8 cellular contexts compared by ENCODE assay signal in genomic region chr1:91876040-91876470, GRCh38. TPM values are rescaled to one million over a fixed set of nuclear protein-coding genes. Genes with fewer than 3 reads are reported as not detected.
DNase-seq lines count a peak whose midpoint lies in the region; ATAC-seq and TF ChIP-seq lines count a peak whose summit lies in the region.

No MANE protein-coding gene starts in this region.

- DNase-seq in GM13976 (ENCODE audit: low spot score) (peak; percentile 74), GM20000 (ENCODE audit: low spot score) (peak; percentile 68), endodermal cell (peak; percentile 74), heart right ventricle (no peak), NCI-H774 (lab: John Stamatoyannopoulos, UW) (no peak), left ventricle myocardium superior (no peak)

- H3K4me1 Mint-ChIP-seq in endodermal cell = peaks cover 17% of the 10 kb centered on the region

- H3K4me3 ChIP-seq in endodermal cell (ENCODE audit: low read length) = no peak overlapping the region
- no peak overlapping the region for H3K4me3 ChIP-seq in heart right ventricle

- no peak overlapping the region for H3K9ac ChIP-seq in endodermal cell (ENCODE audit: extremely low read depth, low read length, poor library complexity, severe bottlenecking)

- H3K27me3 Mint-ChIP-seq in endodermal cell (ENCODE audit: insufficient read depth) = peaks cover 67% of the 10 kb centered on the region

- H3K27ac Mint-ChIP-seq in endodermal cell = no peak overlapping the region

- peaks cover 3% of the 10 kb centered on the region for H3K4me1 ChIP-seq in endodermal cell (ENCODE audit: control insufficient read depth, insufficient read depth, low read length)
- H3K4me1 ChIP-seq in heart right ventricle = peaks cover 3 to 62% (median 47%) of the 10 kb centered on the region in 9 donors

- 62 to 66% methylated on average over 4 to 5 of the region's 5 CpGs for WGBS in endodermal cell (ENCODE audit: insufficient coverage in 1 of 2, insufficient read length in 1 of 2), 2 experiments
- 87% methylated on average over 5 of the region's 5 CpGs for whole genome bisulfite sequencing in heart right ventricle, 2 donors

- peak; percentile 91 for ATAC-seq in HG03378 (IDR thresholded peaks at IDR 0.05; ENCODE audit: unreplicated experiment)
- ATAC-seq in heart right ventricle = no peak
- ATAC-seq in left ventricle myocardium superior = no peak
- ATAC-seq in GM21423 (IDR thresholded peaks at IDR 0.05; ENCODE audit: unreplicated experiment) = no peak

- H3K27ac ChIP-seq in endodermal cell (ENCODE audit: low read depth, low read length) = no peak overlapping the region
- H3K27ac ChIP-seq in heart right ventricle = no peak overlapping the region

- H3K9me3 ChIP-seq in endodermal cell (ENCODE audit: control insufficient read depth, low read length) = no peaks in the 10 kb centered on the region
- no peaks in the 10 kb centered on the region for H3K9me3 ChIP-seq in heart right ventricle

- intact Hi-C loops in heart right ventricle (cut with DNase I) = loop anchor here in 1 of 10 donors (5.0 kb wide), 1 partner anchor 44 kb away; no protein-coding TSS in a partner anchor
- intact Hi-C loops in left ventricle myocardium superior (cut with micrococcal nuclease) = no loop called here

- TF ChIP-seq CTCF in GM13976 (IDR thresholded peaks at IDR 0.05; ENCODE audit: borderline replicate concordance, control extremely low read depth, extremely low read depth, insufficient read depth, missing control alignments) (no peak), GM20000 (IDR thresholded peaks at IDR 0.05; ENCODE audit: extremely low read depth, missing control alignments) (no peak), endodermal cell (conservative IDR thresholded peaks at IDR 0.05) (no peak), heart right ventricle (IDR thresholded peaks at IDR 0.05) (no peak)

- H3K36me3 Mint-ChIP-seq in endodermal cell (ENCODE audit: low read depth) = no peaks in the 10 kb centered on the region

- H3K9me3 Mint-ChIP-seq in endodermal cell = no peaks in the 10 kb centered on the region

- H3K27me3 ChIP-seq in endodermal cell (ENCODE audit: control insufficient read depth, insufficient read depth, low read length, poor library complexity, severe bottlenecking) (peaks cover 32% of the 10 kb centered on the region), heart right ventricle (no peaks in the 10 kb centered on the region)

- no peak overlapping the region for H3K4me3 Mint-ChIP-seq in endodermal cell

- in situ Hi-C loops in GM13976 (cut with MboI; ENCODE audit: low sequenced_read_pairs, unreplicated experiment) = no loop called here

- H3K36me3 ChIP-seq in endodermal cell (ENCODE audit: control insufficient read depth, insufficient read depth, low read length) (no peaks in the 10 kb centered on the region), heart right ventricle (no peaks in the 10 kb centered on the region)

RNA-seq across cellular contexts. Expression of gene TGFBR3, which starts 9.9 kb away (rescaled TPM):
- 1 to 10 TPM; 8.1 to 8.5 TPM for total RNA-seq in endodermal cell
- 6.0 TPM for polyA plus RNA-seq in endodermal cell (2013, experiment 1 of 2)
- 6.9 TPM for polyA plus RNA-seq in endodermal cell (2013, experiment 2 of 2)
- 10 to 100 TPM; 11.9 to 36.7 (median 26.4) TPM for total RNA-seq in heart right ventricle
- 10 to 100 TPM in 1 of 2 donors, 1 to 10 TPM in 1; 6.6 to 11.2 TPM for polyA plus RNA-seq in heart right ventricle
- total RNA-seq in left ventricle myocardium superior = 26.2 TPM

Comparison
In these comparisons a context has a peak if more than half of its experiments do, and no peak if none do; other contexts are left out.
1. DNase-seq: peak in GM13976 (single experiment), GM20000 (single experiment) and endodermal cell (single experiment); none in heart right ventricle (0 of 2), NCI-H774 (single experiment) and left ventricle myocardium superior (single experiment).